In genomic region chr15:34338347-34338746, GRCh38 we compare ENCODE assay signal across 9 cellular contexts. TPM values are rescaled to one million over a fixed set of nuclear protein-coding genes. Genes with fewer than 3 reads are reported as not detected.
DNase-seq lines count a peak whose midpoint lies in the region; ATAC-seq and TF ChIP-seq lines count a peak whose summit lies in the region.
"Had no signal": no experiment of that assay in that cellular context is flagged by ENCODE, and none has a peak within 500 bp of the region (broad histone marks: within the 10 kb centered on the region; RNA-seq: fewer than 3 reads in every experiment).

No MANE protein-coding gene starts in this region.

- TF ChIP-seq CTCF in mammary epithelial cell (conservative IDR thresholded peaks at IDR 0.05 in 1 of 2, IDR thresholded peaks at IDR 0.05 in 1 of 2; ENCODE audit: extremely low read depth in 1 of 2, insufficient read depth in 1 of 2, low read depth in 1 of 2, low read length in 2 of 2) (no peak), vagina (IDR thresholded peaks at IDR 0.05) (no peak)

- H3K27ac ChIP-seq in mammary epithelial cell (ENCODE audit: insufficient read depth, low read depth, low read length) (peak overlapping the region; percentile 44), mesodermal cell (ENCODE audit: low read depth, low read length, severe bottlenecking) (peak overlapping the region; percentile 51), vagina (peak overlapping the region; percentile 93)

- peaks cover 74% of the 10 kb centered on the region for H3K4me1 Mint-ChIP-seq in stimulated activated naive CD8-positive, alpha-beta T cell treated with anti-CD3 and anti-CD28 coated beads, Interleukin-15, Interleukin-2, amounts not matched to agents 100 ng/mL and 50 ng/mL, for 24 hours (ENCODE audit: low read depth)

- peak overlapping the region; percentile 83 for H3K27ac Mint-ChIP-seq in stimulated activated naive CD8-positive, alpha-beta T cell treated with anti-CD3 and anti-CD28 coated beads, Interleukin-15, Interleukin-2, amounts not matched to agents 100 ng/mL and 50 ng/mL, for 24 hours

- WGBS in mammary epithelial cell (ENCODE audit: low coverage, missing lambda C conversion rate), result 63% methylated on average over 15 of the region's 16 CpGs
- WGBS in mesodermal cell (ENCODE audit: insufficient coverage in 2 of 2), 2 experiments, result 64 to 78% methylated on average over 8 to 14 of the region's 16 CpGs

- no peaks in the 10 kb centered on the region for H3K27me3 Mint-ChIP-seq in stimulated activated naive CD8-positive, alpha-beta T cell treated with anti-CD3 and anti-CD28 coated beads, Interleukin-15, Interleukin-2, amounts not matched to agents 100 ng/mL and 50 ng/mL, for 24 hours

- H3K36me3 Mint-ChIP-seq in stimulated activated naive CD8-positive, alpha-beta T cell treated with anti-CD3 and anti-CD28 coated beads, Interleukin-15, Interleukin-2, amounts not matched to agents 100 ng/mL and 50 ng/mL, for 24 hours (ENCODE audit: low read depth), result peaks cover 32% of the 10 kb centered on the region

- in situ Hi-C loops in mammary epithelial cell (cut with MboI; ENCODE audit: low sequenced_read_pairs in 2 of 2), result loop anchor here in 1 of 2 donors (25.0 kb wide), 1 partner anchor 101 kb away; the partner anchor contains the start of gene EMC4

- peaks cover 34% of the 10 kb centered on the region for H3K79me2 ChIP-seq in mammary epithelial cell (ENCODE audit: insufficient read depth, low read length)

- no peaks in the 10 kb centered on the region for H3K9me3 ChIP-seq in mammary epithelial cell (replicated peaks; ENCODE audit: insufficient read depth, low read length)
- no peaks in the 10 kb centered on the region for H3K9me3 ChIP-seq in mesodermal cell (ENCODE audit: control insufficient read depth, low read length)
- no peaks in the 10 kb centered on the region for H3K9me3 ChIP-seq in vagina

- H3K36me3 ChIP-seq in mammary epithelial cell (ENCODE audit: insufficient read depth, low read length) (peaks cover 14% of the 10 kb centered on the region), mesodermal cell (ENCODE audit: control insufficient read depth, insufficient read depth, low read length) (peaks cover 34% of the 10 kb centered on the region), vagina (peaks cover 0 to 7% of the 10 kb centered on the region in 2 donors)

- H3K27me3 ChIP-seq in mammary epithelial cell (ENCODE audit: insufficient read depth, low read length) (no peaks in the 10 kb centered on the region), vagina (no peaks in the 10 kb centered on the region)

- H4K20me1 ChIP-seq in mammary epithelial cell (ENCODE audit: insufficient read depth, low read length), result no peaks in the 10 kb centered on the region

- peaks cover 13% of the 10 kb centered on the region for H3K4me1 ChIP-seq in mammary epithelial cell (ENCODE audit: insufficient read depth, low read length)
- H3K4me1 ChIP-seq in mesodermal cell (ENCODE audit: control insufficient read depth, insufficient read depth, low read length, poor library complexity, severe bottlenecking), result no peaks in the 10 kb centered on the region
- peaks cover 60% of the 10 kb centered on the region for H3K4me1 ChIP-seq in vagina

- CTCF ChIA-PET in mammary epithelial cell (lab: Charles Lee; ENCODE audit: low non-redundant PET), result interaction anchor here (0.7 kb wide), 2 partner anchors 20 to 25 kb away, joined by 3 to 4 read pairs; no protein-coding TSS in a partner anchor

- no peak overlapping the region for H3K9ac ChIP-seq in mammary epithelial cell (ENCODE audit: insufficient read depth, low read length)

- H3K4me2 ChIP-seq in mammary epithelial cell (ENCODE audit: insufficient read depth, low read depth, low read length), result peak overlapping the region; percentile 75

- BruUV-seq in mammary epithelial cell (replicated peaks; lab: Mats Ljungman, UMichigan), result TSS peak; percentile 85

- no peak for TF ChIP-seq POLR2A in vagina (IDR thresholded peaks at IDR 0.05)

- no peak overlapping the region for H2AFZ ChIP-seq in mammary epithelial cell (ENCODE audit: low read depth, low read length)

- intact Hi-C loops in mammary epithelial cell (cut with micrococcal nuclease) (loop anchor here (1.0 kb wide), 2 partner anchors 96 to 114 kb away; no protein-coding TSS in a partner anchor), vagina (cut with DNase I) (no loop called here)

- H3K4me3 Mint-ChIP-seq in stimulated activated naive CD8-positive, alpha-beta T cell treated with anti-CD3 and anti-CD28 coated beads, Interleukin-15, Interleukin-2, amounts not matched to agents 100 ng/mL and 50 ng/mL, for 24 hours, result peak overlapping the region; percentile 97

- no peak for DNase-seq in stimulated activated naive CD8-positive, alpha-beta T cell treated with anti-CD3 and anti-CD28 coated beads, Interleukin-15, Interleukin-2, amounts not matched to agents 100 U/mL and 50 U/mL, for 24 hours
- DNase-seq in mammary epithelial cell, result no peak
- no peak for DNase-seq in vagina (ENCODE audit: extremely low spot score in 2 of 2)
- no peak for DNase-seq in kidney glomerular epithelial cell (lab: John Stamatoyannopoulos, UW)

- dilution Hi-C loops in mammary epithelial cell (cut with HindIII; ENCODE audit: low sequenced_read_pairs), result no loop called here

- H3K9me3 Mint-ChIP-seq in stimulated activated naive CD8-positive, alpha-beta T cell treated with anti-CD3 and anti-CD28 coated beads, Interleukin-15, Interleukin-2, amounts not matched to agents 100 ng/mL and 50 ng/mL, for 24 hours, result no peaks in the 10 kb centered on the region

- H3K4me3 ChIP-seq in mammary epithelial cell (replicated peaks in 1 of 3; ENCODE audit: insufficient read depth in 1 of 3, low read depth in 2 of 3, low read length in 3 of 3), result peak overlapping the region; percentile 22 to 95 (median 25)
- H3K4me3 ChIP-seq in mesodermal cell (ENCODE audit: extremely low read depth, insufficient read depth, low read length, poor library complexity, severe bottlenecking), result peak overlapping the region; percentile 87
- H3K4me3 ChIP-seq in vagina, result peak overlapping the region; percentile 58 to 93

- no peak for ATAC-seq in stimulated activated naive CD8-positive, alpha-beta T cell treated with anti-CD3 and anti-CD28 coated beads, Interleukin-15, Interleukin-2, amounts not matched to agents 100 U/mL and 50 U/mL, for 24 hours
- no peak for ATAC-seq in GM19395 (IDR thresholded peaks at IDR 0.05; ENCODE audit: unreplicated experiment)
- ATAC-seq in HG03460 (IDR thresholded peaks at IDR 0.05; ENCODE audit: unreplicated experiment), result no peak

RNA-seq across cellular contexts. Expression of gene SLC12A6, which starts 0.8 kb away (rescaled TPM):
- total RNA-seq in mammary epithelial cell, result 10 to 100 TPM; 15.2 to 17.6 TPM
- polyA plus RNA-seq in mammary epithelial cell, result 7.8 TPM
- 23.0 TPM for polyA minus RNA-seq in mammary epithelial cell
- polyA plus RNA-seq in mesodermal cell (2013, experiment 1 of 2), result 14.0 TPM
- polyA plus RNA-seq in mesodermal cell (2013, experiment 2 of 2), result 11.7 TPM
- total RNA-seq in vagina, result 73.4 TPM

RNA-seq across cellular contexts. Expression of gene NOP10, which starts 4.6 kb away (rescaled TPM):
- 100 to 1,000 TPM; 187 to 239 TPM for total RNA-seq in mammary epithelial cell
- polyA plus RNA-seq in mammary epithelial cell, result 514 TPM
- 226 TPM for polyA minus RNA-seq in mammary epithelial cell
- polyA plus RNA-seq in mesodermal cell (2013, experiment 1 of 2), result 297 TPM
- 259 TPM for polyA plus RNA-seq in mesodermal cell (2013, experiment 2 of 2)
- total RNA-seq in vagina, result 150 TPM

RNA-seq across cellular contexts. Expression of gene NUTM1, which starts 4.8 kb away (rescaled TPM):
- not detected for total RNA-seq in mammary epithelial cell
- polyA plus RNA-seq in mammary epithelial cell, result not detected
- polyA minus RNA-seq in mammary epithelial cell, result not detected
- not detected for polyA plus RNA-seq in mesodermal cell (2013, experiment 1 of 2)
- polyA plus RNA-seq in mesodermal cell (2013, experiment 2 of 2), result not detected
- not detected for total RNA-seq in vagina
- total RNA-seq: G401 had no signal

RNA-seq across cellular contexts. Expression of gene LPCAT4, which starts 28.6 kb away (rescaled TPM):
- total RNA-seq in mammary epithelial cell (10 to 100 TPM in 1 of 2 donors, 1 to 10 TPM in 1; 9.5 to 74.6 TPM), vagina (47.4 TPM)
- polyA plus RNA-seq in mammary epithelial cell, result 72.7 TPM
- 59.2 TPM for polyA minus RNA-seq in mammary epithelial cell
- 62.7 TPM for polyA plus RNA-seq in mesodermal cell (2013, experiment 1 of 2)
- 56.1 TPM for polyA plus RNA-seq in mesodermal cell (2013, experiment 2 of 2)

Comparison
In these comparisons a context has a peak if more than half of its experiments do, and no peak if none do; other contexts are left out.
1. H3K4me3 ChIP-seq: peak in every context shown above with its lines; median percentile 87 in mesodermal cell; 76 in vagina; 25 in mammary epithelial cell.